ENCODE assay signal across 10 cellular contexts in the genomic region with DNA sequence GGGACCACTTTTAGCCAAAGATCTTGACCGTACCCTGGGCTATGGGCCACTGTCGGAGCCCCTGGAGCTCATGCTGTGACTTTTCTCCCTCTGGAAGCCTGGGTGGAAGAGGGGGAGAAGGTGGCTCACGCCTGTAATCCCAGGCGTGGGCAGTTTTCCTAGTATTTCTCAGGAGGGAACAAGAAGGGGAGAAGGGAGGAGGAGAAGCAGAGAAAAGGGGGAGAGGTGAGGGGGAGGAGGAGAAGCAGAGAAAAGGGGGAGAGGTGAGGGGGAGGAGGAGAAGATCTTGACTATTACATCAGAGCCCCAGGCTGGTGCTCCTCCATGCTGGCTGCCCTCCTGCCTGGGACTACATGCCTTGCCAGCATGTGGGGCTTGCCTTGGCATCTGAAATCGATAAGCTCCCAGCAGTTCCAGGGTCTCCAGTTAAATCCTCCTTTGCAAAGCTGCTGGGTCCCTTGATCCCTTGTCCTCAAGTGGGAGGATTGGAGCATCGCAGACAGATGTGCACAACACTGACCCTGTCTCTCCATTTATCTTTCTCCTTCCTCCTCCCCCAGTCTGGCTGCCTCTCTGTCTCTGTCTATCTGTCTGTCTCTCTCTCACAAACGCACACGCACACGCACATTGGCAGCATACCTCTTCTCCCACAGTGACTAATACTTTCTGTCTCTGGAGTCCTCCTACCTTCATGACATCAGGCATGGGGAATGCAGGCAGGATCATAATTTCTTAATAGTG. TPM values are rescaled to one million over a fixed set of nuclear protein-coding genes. Genes with fewer than 3 reads are reported as not detected.
A peak's percentile ranks its signal among the peaks of the same experiment; 100 is the strongest.
DNase-seq lines count a peak whose midpoint lies in the region; ATAC-seq and TF ChIP-seq lines count a peak whose summit lies in the region.
"Had no signal": no experiment of that assay in that cellular context is flagged by ENCODE, and none has a peak within 500 bp of the region (broad histone marks: within the 10 kb centered on the region; RNA-seq: fewer than 3 reads in every experiment).

No MANE protein-coding gene starts in this region.

- no peak overlapping the region for H3K4me3 ChIP-seq in gastroesophageal sphincter

- 23 to 40% methylated on average over 6 to 8 of the region's 9 CpGs for WGBS in gastroesophageal sphincter (ENCODE audit: low coverage in 1 of 2), 2 donors

- no peak overlapping the region for H3K27ac Mint-ChIP-seq in WTC11
- H3K27ac Mint-ChIP-seq: activated T-helper 1 cell treated with anti-CD3 and anti-CD28 coated beads, Interleukin-12 subunit alpha, Interleukin-12 subunit beta, Interleukin-2, Interleukin-4 antibody, amounts not matched to agents 30 ng/mL and 10 ng/mL and 1 ng/mL, durations not matched to agents 14 hours and 24 hours and 36 hours had no signal

- TF ChIP-seq POLR2A in gastroesophageal sphincter (IDR thresholded peaks at IDR 0.05), result no peak

- no peaks in the 10 kb centered on the region for H3K27me3 ChIP-seq in gastroesophageal sphincter

- CTCF ChIA-PET in WTC11 (lab: Charles Lee), result interaction anchor here (0.6 to 2.8 kb wide), 3 partner anchors 28 to 89 kb away, joined by 3 to 10 read pairs (median 3); no protein-coding TSS in a partner anchor

- ATAC-seq in gastroesophageal sphincter (peak; percentile 89), GM18519 (IDR thresholded peaks at IDR 0.05; ENCODE audit: low FRiP score, unreplicated experiment) (no peak), WTC11 (no peak)

- POLR2A ChIA-PET in WTC11 (lab: Charles Lee), result no interaction called here

- H3K4me3 Mint-ChIP-seq in WTC11, result no peak overlapping the region
- H3K4me3 Mint-ChIP-seq: activated T-helper 1 cell treated with anti-CD3 and anti-CD28 coated beads, Interleukin-12 subunit alpha, Interleukin-12 subunit beta, Interleukin-2, Interleukin-4 antibody, amounts not matched to agents 30 ng/mL and 10 ng/mL and 1 ng/mL, durations not matched to agents 14 hours and 24 hours and 36 hours had no signal

- DNase-seq in EL (peak; percentile 95), SW480 (ENCODE audit: low spot score) (peak; percentile 95), renal cortical epithelial cell (ENCODE audit: low read depth) (peak; percentile 96), WTC11 (ENCODE audit: low spot score) (no peak), NCI-H1417 treated with DMSO at 0.1 percent for 48 hours (lab: John Stamatoyannopoulos, UW) (no peak), NCI-H1105 (lab: John Stamatoyannopoulos, UW) (no peak)
- DNase-seq: NCI-H748 treated with DMSO at 0.1 percent for 48 hours had no signal

- no peak for TF ChIP-seq EP300 in gastroesophageal sphincter (IDR thresholded peaks at IDR 0.05)

- no peaks in the 10 kb centered on the region for H3K36me3 Mint-ChIP-seq in WTC11

- no peaks in the 10 kb centered on the region for H3K9me3 Mint-ChIP-seq in WTC11
- H3K9me3 Mint-ChIP-seq: activated T-helper 1 cell treated with anti-CD3 and anti-CD28 coated beads, Interleukin-12 subunit alpha, Interleukin-12 subunit beta, Interleukin-2, Interleukin-4 antibody, amounts not matched to agents 30 ng/mL and 10 ng/mL and 1 ng/mL, durations not matched to agents 14 hours and 24 hours and 36 hours had no signal

- H3K9me3 ChIP-seq in gastroesophageal sphincter, result no peaks in the 10 kb centered on the region

- no peaks in the 10 kb centered on the region; the same call in 1 of the 2 replicates for H3K27me3 Mint-ChIP-seq in WTC11 (ENCODE audit: low read depth)

- no peaks in the 10 kb centered on the region for H3K36me3 ChIP-seq in gastroesophageal sphincter

- peak overlapping the region; percentile 41 to 83 (median 73) for H3K27ac ChIP-seq in gastroesophageal sphincter

- H3K4me1 ChIP-seq in gastroesophageal sphincter, result peaks cover 3 to 18% (median 12%) of the 10 kb centered on the region in 3 donors

- 0 out of 2 replicates have a peak, but pooled peaks cover 4% of the 10 kb centered on the region for H3K4me1 Mint-ChIP-seq in WTC11

- TF ChIP-seq CTCF in gastroesophageal sphincter (IDR thresholded peaks at IDR 0.05), result no peak
- no peak for TF ChIP-seq CTCF in WTC11 (IDR thresholded peaks at IDR 0.05)

TF ChIP-seq in WTC11, 78 proteins besides CTCF, POLR2A, EP300 and RAD21:
- TF ChIP-seq, protein P1, sequence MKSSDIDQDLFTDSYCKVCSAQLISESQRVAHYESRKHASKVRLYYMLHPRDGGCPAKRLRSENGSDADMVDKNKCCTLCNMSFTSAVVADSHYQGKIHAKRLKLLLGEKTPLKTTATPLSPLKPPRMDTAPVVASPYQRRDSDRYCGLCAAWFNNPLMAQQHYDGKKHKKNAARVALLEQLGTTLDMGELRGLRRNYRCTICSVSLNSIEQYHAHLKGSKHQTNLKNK (CRISPR knock-in tag; IDR thresholded peaks at IDR 0.05), result no peak
- TF ChIP-seq FOXJ3 (CRISPR knock-in tag; IDR thresholded peaks at IDR 0.05; ENCODE audit: borderline replicate concordance), result no peak
- no peak for TF ChIP-seq PRRX2 (CRISPR knock-in tag; IDR thresholded peaks at IDR 0.05)
- TF ChIP-seq, protein P2, sequence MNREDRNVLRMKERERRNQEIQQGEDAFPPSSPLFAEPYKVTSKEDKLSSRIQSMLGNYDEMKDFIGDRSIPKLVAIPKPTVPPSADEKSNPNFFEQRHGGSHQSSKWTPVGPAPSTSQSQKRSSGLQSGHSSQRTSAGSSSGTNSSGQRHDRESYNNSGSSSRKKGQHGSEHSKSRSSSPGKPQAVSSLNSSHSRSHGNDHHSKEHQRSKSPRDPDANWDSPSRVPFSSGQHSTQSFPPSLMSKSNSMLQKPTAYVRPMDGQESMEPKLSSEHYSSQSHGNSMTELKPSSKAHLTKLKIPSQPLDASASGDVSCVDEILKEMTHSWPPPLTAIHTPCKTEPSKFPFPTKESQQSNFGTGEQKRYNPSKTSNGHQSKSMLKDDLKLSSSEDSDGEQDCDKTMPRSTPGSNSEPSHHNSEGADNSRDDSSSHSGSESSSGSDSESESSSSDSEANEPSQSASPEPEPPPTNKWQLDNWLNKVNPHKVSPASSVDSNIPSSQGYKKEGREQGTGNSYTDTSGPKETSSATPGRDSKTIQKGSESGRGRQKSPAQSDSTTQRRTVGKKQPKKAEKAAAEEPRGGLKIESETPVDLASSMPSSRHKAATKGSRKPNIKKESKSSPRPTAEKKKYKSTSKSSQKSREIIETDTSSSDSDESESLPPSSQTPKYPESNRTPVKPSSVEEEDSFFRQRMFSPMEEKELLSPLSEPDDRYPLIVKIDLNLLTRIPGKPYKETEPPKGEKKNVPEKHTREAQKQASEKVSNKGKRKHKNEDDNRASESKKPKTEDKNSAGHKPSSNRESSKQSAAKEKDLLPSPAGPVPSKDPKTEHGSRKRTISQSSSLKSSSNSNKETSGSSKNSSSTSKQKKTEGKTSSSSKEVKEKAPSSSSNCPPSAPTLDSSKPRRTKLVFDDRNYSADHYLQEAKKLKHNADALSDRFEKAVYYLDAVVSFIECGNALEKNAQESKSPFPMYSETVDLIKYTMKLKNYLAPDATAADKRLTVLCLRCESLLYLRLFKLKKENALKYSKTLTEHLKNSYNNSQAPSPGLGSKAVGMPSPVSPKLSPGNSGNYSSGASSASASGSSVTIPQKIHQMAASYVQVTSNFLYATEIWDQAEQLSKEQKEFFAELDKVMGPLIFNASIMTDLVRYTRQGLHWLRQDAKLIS (CRISPR knock-in tag; IDR thresholded peaks at IDR 0.05; ENCODE audit: borderline replicate concordance), result no peak
- no peak for TF ChIP-seq ZNF138 (CRISPR knock-in tag; conservative IDR thresholded peaks at IDR 0.05)
- TF ChIP-seq JAZF1 (CRISPR knock-in tag; IDR thresholded peaks at IDR 0.05), result no peak

RNA-seq across cellular contexts. Expression of gene MRAS, which starts 41.6 kb away (rescaled TPM):
- total RNA-seq in gastroesophageal sphincter, result 10 to 100 TPM; 31.8 to 58.1 (median 51.8) TPM
- total RNA-seq in renal cortical epithelial cell, result 28.5 and 91.3 TPM in 2 replicates
- total RNA-seq in WTC11 (2021), result 11.1 to 14.8 TPM (median 11.7 TPM) in 3 replicates

RNA-seq across cellular contexts. Expression of gene ESYT3, which starts 44.4 kb away (rescaled TPM):
- 1 to 10 TPM in 3 of 4 donors, under 1 TPM in 1; 0.93 to 1.9 (median 1.4) TPM for total RNA-seq in gastroesophageal sphincter
- 1.2 and 2.3 TPM in 2 replicates for total RNA-seq in renal cortical epithelial cell
- 4.4 to 6.4 TPM (median 5.7 TPM) in 3 replicates for total RNA-seq in WTC11 (2021)

Comparison
In these comparisons a context has a peak if more than half of its experiments do, and no peak if none do; other contexts are left out.
1. DNase-seq: peak in EL (single experiment), SW480 (single experiment) and renal cortical epithelial cell (single experiment); none in WTC11 (single experiment), NCI-H1417 treated with DMSO at 0.1 percent for 48 hours (single experiment) and NCI-H1105 (single experiment).